8 cellular contexts compared by ENCODE assay signal in the genomic region with DNA sequence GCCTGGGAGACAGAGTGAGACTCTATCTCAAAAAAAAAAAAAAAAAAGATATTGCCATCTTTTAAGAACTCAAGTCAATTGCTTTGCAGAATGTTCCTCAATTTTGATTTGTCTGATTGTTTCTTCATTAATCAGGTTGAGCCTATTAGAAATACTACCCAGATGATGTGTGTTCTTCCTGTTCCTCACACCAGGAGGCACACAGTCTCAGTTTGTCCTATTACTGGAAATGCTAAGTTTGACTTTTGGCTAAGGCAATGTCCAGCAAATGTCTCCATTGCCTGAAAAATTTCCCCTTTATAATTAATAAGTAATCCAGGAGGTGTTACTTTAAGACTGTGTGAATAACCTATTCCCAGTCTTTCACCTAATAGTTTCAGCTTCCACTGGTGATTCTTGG. TPM values are rescaled to one million over a fixed set of nuclear protein-coding genes. Genes with fewer than 3 reads are reported as not detected.
A peak's percentile ranks its signal among the peaks of the same experiment; 100 is the strongest.
DNase-seq lines count a peak whose midpoint lies in the region; ATAC-seq, FAIRE-seq and TF ChIP-seq lines count a peak whose summit lies in the region.
"Had no signal": no experiment of that assay in that cellular context is flagged by ENCODE, and none has a peak within 500 bp of the region (broad histone marks: within the 10 kb centered on the region; RNA-seq: fewer than 3 reads in every experiment).

No MANE protein-coding gene starts in this region.

- in situ Hi-C loops in GM12878 (cut with MboI): no loop called here

- intact Hi-C loops in GM12878 (cut with micrococcal nuclease; ENCODE audit: unreplicated experiment): no loop called here
- intact Hi-C loops in psoas muscle (cut with DNase I): no loop called here
- intact Hi-C loops in uterus (cut with DNase I; ENCODE audit: low total_unique reads): no loop called here

- H3K27me3 ChIP-seq in GM12878 (replicated peaks in 1 of 2; ENCODE audit: control insufficient read depth in 2 of 2, insufficient read depth in 2 of 2, low read length in 1 of 2): no peaks in the 10 kb centered on the region
- H3K27me3 ChIP-seq in psoas muscle (ENCODE audit: insufficient read depth in 3 of 3, low read length in 2 of 3): no peaks in the 10 kb centered on the region
- no peaks in the 10 kb centered on the region for H3K27me3 ChIP-seq in uterus

- no peak for TF ChIP-seq EP300 in GM12878 (IDR thresholded peaks at IDR 0.05; ENCODE audit: borderline replicate concordance in 1 of 2, control insufficient read depth in 1 of 2, low read depth in 2 of 2, low read length in 2 of 2)

- H3K4me1 ChIP-seq in GM12878 (ENCODE audit: control insufficient read depth, insufficient read depth, low read length) (peaks cover 3% of the 10 kb centered on the region; the same call in 1 of the 2 replicates), psoas muscle (no peaks in the 10 kb centered on the region), uterus (no peaks in the 10 kb centered on the region)

- H3K9ac ChIP-seq in GM12878 (ENCODE audit: control insufficient read depth, insufficient read depth, low read length): peak overlapping the region; percentile 80; the same call in 1 of the 2 replicates

- H3K4me3 ChIP-seq in GM12878 (peak overlapping the region; percentile 95; the same call in 1 of the 2 replicates), psoas muscle (peak overlapping the region; percentile 72), uterus (no peak overlapping the region)

- H3K79me2 ChIP-seq in GM12878 (ENCODE audit: control insufficient read depth, insufficient read depth, low read length): no peaks in the 10 kb centered on the region

- POLR2A ChIA-PET in GM12878 (lab: Charles Lee): no interaction called here

- CTCF ChIA-PET in GM12878 (lab: Yijun Ruan, JAX): interaction anchor here (0.7 to 3.7 kb wide), 5 partner anchors 28 to 380 kb away, joined by 3 to 29 read pairs (median 3); a partner anchor contains a TSS

- H3K36me3 ChIP-seq in GM12878 (ENCODE audit: control insufficient read depth in 2 of 2, insufficient read depth in 2 of 2, low read length in 1 of 2): no peaks in the 10 kb centered on the region
- no peaks in the 10 kb centered on the region for H3K36me3 ChIP-seq in psoas muscle (ENCODE audit: insufficient read depth in 1 of 2, low read depth in 1 of 2)
- H3K36me3 ChIP-seq in uterus: no peaks in the 10 kb centered on the region

- no peak for TF ChIP-seq POLR2A in GM12878 (IDR thresholded peaks at IDR 0.05; ENCODE audit: low read depth, low read length)
- TF ChIP-seq POLR2A in uterus (IDR thresholded peaks at IDR 0.05): no peak

- no peak for FAIRE-seq in GM12878 (lab: Jason Lieb, UNC)
- FAIRE-seq: RCC 7860 had no signal

- H4K20me1 ChIP-seq in GM12878 (ENCODE audit: control insufficient read depth, insufficient read depth): no peaks in the 10 kb centered on the region

- peak overlapping the region; percentile 94 for H2AFZ ChIP-seq in GM12878 (ENCODE audit: control insufficient read depth, low read depth, low read length)

- SMC1A ChIA-PET in GM12878 (lab: Charles Lee; ENCODE audit: uncharacterized antibody, unreplicated experiment): interaction anchor here (1.1 to 2.0 kb wide), 2 partner anchors 131 to 211 kb away, joined by 3 to 6 read pairs; no protein-coding TSS in a partner anchor

- peaks cover 8% of the 10 kb centered on the region; the same call in 2 of the 3 replicates for H3K9me3 ChIP-seq in GM12878 (replicated peaks; ENCODE audit: control insufficient read depth, insufficient read depth, low read length)
- peaks cover 11% of the 10 kb centered on the region for H3K9me3 ChIP-seq in psoas muscle
- H3K9me3 ChIP-seq in uterus: peaks cover 0 to 4% of the 10 kb centered on the region in 2 donors

- no TSS peak for BruUV-seq in GM12878 (replicated peaks; lab: Mats Ljungman, UMichigan)

- TF ChIP-seq RAD21 in GM12878 (IDR thresholded peaks at IDR 0.05; ENCODE audit: insufficient read depth, low read depth, low read length): no peak

- RAD21 ChIA-PET in GM12878 (lab: Charles Lee; ENCODE audit: unreplicated experiment): interaction anchor here (2.1 kb wide), 1 partner anchor 292 kb away, joined by 8 read pairs; no protein-coding TSS in a partner anchor

- ATAC-seq in GM12878 (peak; percentile 20), psoas muscle (no peak), HG02759 (IDR thresholded peaks at IDR 0.05; ENCODE audit: unreplicated experiment) (no peak)

- H3K27ac ChIP-seq in GM12878 (ENCODE audit: control insufficient read depth, insufficient read depth): no peak overlapping the region; the same call in 1 of the 2 replicates
- H3K27ac ChIP-seq in psoas muscle: no peak overlapping the region
- H3K27ac ChIP-seq in uterus: no peak overlapping the region

- DNase-seq in EL (peak; percentile 8), LHCN-M2 (ENCODE audit: low read depth) (peak; percentile 14), GM12878 (ENCODE audit: low read depth, low spot score) (no peak), psoas muscle (no peak), uterus (no peak), NCI-H226 (no peak)

- TF ChIP-seq CTCF in GM12878 (IDR thresholded peaks at IDR 0.05 in 2 of 3, conservative IDR thresholded peaks at IDR 0.05 in 1 of 3; ENCODE audit: control insufficient read depth in 2 of 3, extremely low read depth in 1 of 3, insufficient read depth in 1 of 3, low read depth in 3 of 3, low read length in 3 of 3) (peak; percentile 9 to 26 (median 11); a peak in 3 of 6 replicates), psoas muscle (IDR thresholded peaks at IDR 0.05) (peak; percentile 6), uterus (IDR thresholded peaks at IDR 0.05) (peak in 1 of 4 experiments; percentile 13)

- H3K4me2 ChIP-seq in GM12878 (ENCODE audit: control insufficient read depth, insufficient read depth): peak overlapping the region; percentile 87

TF ChIP-seq in GM12878, 131 proteins besides CTCF, POLR2A, EP300 and RAD21 (continues in another document):
- no peak for TF ChIP-seq YBX1 (IDR thresholded peaks at IDR 0.05)
- TF ChIP-seq, protein P1, sequence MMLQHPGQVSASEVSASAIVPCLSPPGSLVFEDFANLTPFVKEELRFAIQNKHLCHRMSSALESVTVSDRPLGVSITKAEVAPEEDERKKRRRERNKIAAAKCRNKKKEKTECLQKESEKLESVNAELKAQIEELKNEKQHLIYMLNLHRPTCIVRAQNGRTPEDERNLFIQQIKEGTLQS (IDR thresholded peaks at IDR 0.05; ENCODE audit: borderline replicate concordance, extremely low read depth, low read depth, low read length): no peak
- no peak for TF ChIP-seq BCL11A (IDR thresholded peaks at IDR 0.05; ENCODE audit: low read depth, low read length)
- TF ChIP-seq SMAD5 (IDR thresholded peaks at IDR 0.05; ENCODE audit: low read depth): no peak
- TF ChIP-seq CHD4 (IDR thresholded peaks at IDR 0.05): no peak
- no peak for TF ChIP-seq FOS (IDR thresholded peaks at IDR 0.05; ENCODE audit: borderline replicate concordance, extremely low read depth, insufficient read length)

RNA-seq across cellular contexts. Expression of a gene that starts 28.4 kb away (rescaled TPM):
- total RNA-seq in LHCN-M2 (2014; rRNA removed) (92.3 and 116 TPM in 2 replicates), GM12878 (2014; rRNA removed) (70.3 and 82.6 TPM in 2 replicates), GM12878 (2014; rRNA removed; fragmentation: Illumina TruSeq; extraction: Trizol) (71.6 and 81.1 TPM in 2 replicates), GM12878 (2021) (62.6 and 63.5 TPM in 2 replicates), psoas muscle (10 to 100 TPM; 47.7 to 65.9 (median 54.3) TPM), uterus (10 to 100 TPM in 3 of 4 donors, 1 to 10 TPM in 1; 9.1 to 54.4 (median 16.1) TPM)
- polyA plus RNA-seq in LHCN-M2 (2012): 76.9 TPM
- 4.2 and 7.9 TPM in 2 replicates for total RNA-seq in GM12878 (2013; cell fraction: nucleolus; rRNA removed)
- polyA plus RNA-seq in GM12878 (2011; ENCODE audit: low read depth): 23.1 TPM
- polyA plus RNA-seq in GM12878 (2011; rRNA removed) (65.6 and 92.7 TPM in 2 replicates), GM12878 (2014; fragmentation: Illumina TruSeq; extraction: Trizol) (40.0 and 109 TPM in 2 replicates), GM12878 (2014; fragmentation: Nextera tagmentation; extraction: Ambion mirVana) (100 to 1,000 TPM; 164 to 168 TPM), GM12878 (2014; rRNA removed) (102 and 158 TPM in 2 replicates), GM12878 (2016; fragmentation: Nextera tagmentation; extraction: Ambion mirVana) (100 to 1,000 TPM; 283 to 300 TPM), psoas muscle (100 to 1,000 TPM in 2 of 3 donors, 10 to 100 TPM in 1; 99.6 to 117 (median 103) TPM)
- polyA plus RNA-seq in GM12878 (2011; cell fraction: cytosol; rRNA removed): 36.2 and 49.5 TPM in 2 replicates
- polyA plus RNA-seq in GM12878 (2011; cell fraction: nucleus; rRNA removed): 14.5 and 17.1 TPM in 2 replicates
- polyA plus RNA-seq in GM12878 (2012): 68.9 and 75.8 TPM in 2 replicates
- 9.3 and 9.9 TPM in 2 replicates for polyA minus RNA-seq in GM12878 (2011; rRNA and poly(A)+ RNA removed)
- polyA minus RNA-seq in GM12878 (2011; cell fraction: cytosol; rRNA and poly(A)+ RNA removed): 9.0 and 10.6 TPM in 2 replicates
- polyA minus RNA-seq in GM12878 (2011; cell fraction: nucleus; rRNA and poly(A)+ RNA removed): 5.1 and 7.7 TPM in 2 replicates

RNA-seq across cellular contexts. Expression of a gene that starts 59.4 kb away (rescaled TPM):
- 113 and 131 TPM in 2 replicates for total RNA-seq in LHCN-M2 (2014; rRNA removed)
- polyA plus RNA-seq in LHCN-M2 (2012): 27.2 TPM
- total RNA-seq in GM12878 (2013; cell fraction: nucleolus; rRNA removed): 106 and 110 TPM in 2 replicates
- 162 and 211 TPM in 2 replicates for total RNA-seq in GM12878 (2014; rRNA removed)
- total RNA-seq in GM12878 (2014; rRNA removed; fragmentation: Illumina TruSeq; extraction: Trizol): 182 and 184 TPM in 2 replicates
- total RNA-seq in GM12878 (2021): 226 and 232 TPM in 2 replicates
- 47.8 TPM for polyA plus RNA-seq in GM12878 (2011; ENCODE audit: low read depth)
- polyA plus RNA-seq in GM12878 (2011; rRNA removed): 219 and 345 TPM in 2 replicates
- 68.2 and 85.6 TPM in 2 replicates for polyA plus RNA-seq in GM12878 (2011; cell fraction: cytosol; rRNA removed)
- 42.1 and 48.0 TPM in 2 replicates for polyA plus RNA-seq in GM12878 (2011; cell fraction: nucleus; rRNA removed)
- polyA plus RNA-seq in GM12878 (2012): 75.4 and 79.3 TPM in 2 replicates
- polyA plus RNA-seq in GM12878 (2014; fragmentation: Illumina TruSeq; extraction: Trizol): 143 and 186 TPM in 2 replicates
- 10 to 100 TPM; 41.2 to 58.5 TPM for polyA plus RNA-seq in GM12878 (2014; fragmentation: Nextera tagmentation; extraction: Ambion mirVana)
- 81.2 and 102 TPM in 2 replicates for polyA plus RNA-seq in GM12878 (2014; rRNA removed)
- polyA plus RNA-seq in GM12878 (2016; fragmentation: Nextera tagmentation; extraction: Ambion mirVana): 100 to 1,000 TPM; 221 to 223 TPM
- polyA minus RNA-seq in GM12878 (2011; rRNA and poly(A)+ RNA removed): 92.1 and 208 TPM in 2 replicates
- 48.1 and 59.3 TPM in 2 replicates for polyA minus RNA-seq in GM12878 (2011; cell fraction: cytosol; rRNA and poly(A)+ RNA removed)
- 20.7 and 40.2 TPM in 2 replicates for polyA minus RNA-seq in GM12878 (2011; cell fraction: nucleus; rRNA and poly(A)+ RNA removed)
- 10 to 100 TPM; 28.0 to 44.3 (median 28.9) TPM for total RNA-seq in psoas muscle
- 10 to 100 TPM; 13.6 to 71.2 (median 24.8) TPM for polyA plus RNA-seq in psoas muscle
- total RNA-seq in uterus: 100 to 1,000 TPM in 2 of 4 donors, 10 to 100 TPM in 2; 63.0 to 161 (median 95.3) TPM

Comparison
In these comparisons a context has a peak if more than half of its experiments do, and no peak if none do; other contexts are left out.
1. DNase-seq: peak in EL (single experiment) and LHCN-M2 (single experiment); none in GM12878 (single experiment), psoas muscle (0 of 2), uterus (0 of 2) and NCI-H226 (single experiment).
2. H3K4me3 ChIP-seq: peak in GM12878 (single experiment) and psoas muscle (single experiment); none in uterus (0 of 2).